ENCODE assay signal across 8 cellular contexts in the genomic region with DNA sequence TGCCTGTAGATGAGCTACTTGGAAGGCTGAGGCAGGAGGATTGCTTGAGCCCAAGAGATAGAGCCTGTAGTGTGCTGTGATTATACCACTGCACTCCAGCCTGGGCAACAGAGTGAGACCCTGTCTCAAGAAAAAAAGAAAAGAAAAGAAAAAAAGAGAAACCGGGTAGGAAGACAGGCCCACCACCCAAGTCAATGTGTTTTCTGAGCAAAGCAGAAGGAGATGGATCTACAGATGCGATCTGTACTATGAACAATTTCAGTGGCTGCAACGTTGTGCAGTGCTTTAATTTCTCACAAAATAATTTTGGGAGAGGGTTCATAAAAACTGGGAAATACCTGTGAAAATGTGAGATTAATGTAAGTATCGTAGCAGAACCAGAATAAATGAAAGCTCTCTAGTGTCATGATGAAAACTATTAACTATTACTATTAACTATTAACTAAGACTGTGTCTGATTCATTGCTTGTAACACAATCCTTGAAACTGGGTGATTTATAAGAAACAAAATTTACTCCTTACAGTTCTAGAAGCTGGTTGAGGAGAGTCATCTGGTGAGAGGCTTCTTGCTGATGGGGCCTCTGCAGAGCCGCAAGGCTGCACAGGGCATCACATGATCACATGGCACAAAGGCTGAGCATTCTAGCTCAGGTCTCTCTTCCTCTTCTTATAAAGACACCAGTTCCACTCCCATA.
DNase-seq lines count a peak whose midpoint lies in the region; ATAC-seq and TF ChIP-seq lines count a peak whose summit lies in the region.

No MANE protein-coding gene starts in this region.

- ATAC-seq in GM21619 (IDR thresholded peaks at IDR 0.05; ENCODE audit: unreplicated experiment): peak; percentile 74

- H3K4me1 ChIP-seq in effector memory CD4-positive, alpha-beta T cell (ENCODE audit: control insufficient read depth, insufficient read depth, low read length, poor library complexity, severe bottlenecking): peaks cover 4% of the 10 kb centered on the region

- no peak overlapping the region for H3K4me3 ChIP-seq in GM12865 (ENCODE audit: low read depth, low read length)
- no peak overlapping the region for H3K4me3 ChIP-seq in effector memory CD4-positive, alpha-beta T cell (ENCODE audit: insufficient read depth, low read depth, low read length, poor library complexity, severe bottlenecking)

- H3K27ac Mint-ChIP-seq in progenitor cell of endocrine pancreas: no peak overlapping the region

- TF ChIP-seq CTCF in GM12865 (IDR thresholded peaks at IDR 0.05; ENCODE audit: insufficient read depth, low read depth, low read length, missing control alignments): no peak
- TF ChIP-seq CTCF in progenitor cell of endocrine pancreas (IDR thresholded peaks at IDR 0.05; ENCODE audit: unreplicated experiment): no peak

- no peaks in the 10 kb centered on the region for H3K36me3 Mint-ChIP-seq in progenitor cell of endocrine pancreas (ENCODE audit: insufficient read depth)

- no peak overlapping the region for H3K27ac ChIP-seq in effector memory CD4-positive, alpha-beta T cell (ENCODE audit: insufficient read depth, low read length, poor library complexity, severe bottlenecking)

- H3K9me3 ChIP-seq in effector memory CD4-positive, alpha-beta T cell (ENCODE audit: control insufficient read depth, low read length): no peaks in the 10 kb centered on the region

- DNase-seq in GM12865 (ENCODE audit: low read depth) (peak; percentile 75), MV-4-11 (lab: John Stamatoyannopoulos, UW) (peak; percentile 78), germinal center (ENCODE audit: low spot score) (peak; percentile 56), cerebellum (ENCODE audit: low spot score) (no peak), hepatic stellate cell (ENCODE audit: low spot score) (no peak), progenitor cell of endocrine pancreas (ENCODE audit: low spot score, unreplicated experiment) (no peak)
- no peak for DNase-seq in effector memory CD4-positive, alpha-beta T cell

- H3K4me1 Mint-ChIP-seq in progenitor cell of endocrine pancreas (ENCODE audit: low read depth): peaks cover 22% of the 10 kb centered on the region

- no peak overlapping the region for H3K4me3 Mint-ChIP-seq in progenitor cell of endocrine pancreas (ENCODE audit: low read depth)

- H3K27me3 ChIP-seq in effector memory CD4-positive, alpha-beta T cell (replicated peaks; ENCODE audit: control insufficient read depth, insufficient read depth, low read length, poor library complexity, severe bottlenecking): no peaks in the 10 kb centered on the region

- no peaks in the 10 kb centered on the region for H3K36me3 ChIP-seq in effector memory CD4-positive, alpha-beta T cell (ENCODE audit: control insufficient read depth, insufficient read depth, low read length)

- H3K27me3 Mint-ChIP-seq in progenitor cell of endocrine pancreas: no peaks in the 10 kb centered on the region

- peaks cover 3% of the 10 kb centered on the region for H3K9me3 Mint-ChIP-seq in progenitor cell of endocrine pancreas (ENCODE audit: low read depth)

Comparison
In these comparisons a context has a peak if more than half of its experiments do, and no peak if none do; other contexts are left out.
1. DNase-seq: peak in GM12865 (single experiment), MV-4-11 (single experiment) and germinal center (single experiment); none in effector memory CD4-positive, alpha-beta T cell (0 of 3), cerebellum (single experiment), hepatic stellate cell (single experiment) and progenitor cell of endocrine pancreas (single experiment).